Comparison of ENCODE assay signal across 15 cellular contexts in the genomic region with DNA sequence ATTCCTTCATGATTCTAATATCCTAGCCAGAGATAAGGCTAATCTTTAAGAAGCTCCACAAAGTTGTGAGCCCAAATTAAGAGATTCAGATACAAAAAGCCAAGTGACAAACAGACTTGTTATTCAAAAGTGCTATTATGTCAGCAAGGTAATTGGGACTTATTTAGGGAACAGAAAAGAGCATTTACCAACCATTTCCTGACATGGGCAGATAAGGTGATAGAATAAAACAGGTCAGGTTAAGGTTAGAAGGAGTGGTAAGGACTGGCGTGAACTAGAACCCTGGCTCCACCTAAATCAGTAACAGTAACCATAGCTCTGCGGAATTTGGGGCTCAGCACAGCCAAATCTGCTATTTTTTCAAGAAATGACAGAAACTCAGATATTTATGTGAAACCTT. TPM values are rescaled to one million over a fixed set of nuclear protein-coding genes. Genes with fewer than 3 reads are reported as not detected.
DNase-seq lines count a peak whose midpoint lies in the region; ATAC-seq and FAIRE-seq lines count a peak whose summit lies in the region.
"Had no signal": no experiment of that assay in that cellular context is flagged by ENCODE, and none has a peak within 500 bp of the region (broad histone marks: within the 10 kb centered on the region; RNA-seq: fewer than 3 reads in every experiment).

No MANE protein-coding gene starts in this region.

- H3K27me3 ChIP-seq in CD4-positive, CD25-positive, alpha-beta regulatory T cell (ENCODE audit: control insufficient read depth, insufficient read depth, low read length): no peaks in the 10 kb centered on the region
- H3K27me3 ChIP-seq: SJSA1 had no signal

- no peak for ATAC-seq in CD4-positive, CD25-positive, alpha-beta regulatory T cell (ENCODE audit: low read depth in 2 of 2)
- no peak for ATAC-seq in natural killer cell treated with Interleukin-12 subunit alpha and Interleukin-12 subunit beta and Interleukin-15 and Interleukin-18, amount 100 ng/mL, for 72 hours

- no peaks in the 10 kb centered on the region for H3K9me3 ChIP-seq in CD4-positive, CD25-positive, alpha-beta regulatory T cell (ENCODE audit: control insufficient read depth in 2 of 2, low read length in 2 of 2)
- H3K9me3 ChIP-seq: SJSA1 had no signal

- no peaks in the 10 kb centered on the region for H3K27me3 Mint-ChIP-seq in CD4-positive, CD25-positive, alpha-beta regulatory T cell
- no peaks in the 10 kb centered on the region for H3K27me3 Mint-ChIP-seq in activated T-helper 2 cell treated with anti-CD3 and anti-CD28 coated beads, Interferon-gamma antibody, Interleukin-2, Interleukin-4, amounts not matched to agents 10 μg/mL and 5 μg/mL and 100 μg/mL, durations not matched to agents 14 hours and 24 hours and 36 hours (ENCODE audit: low read depth)
- no peaks in the 10 kb centered on the region for H3K27me3 Mint-ChIP-seq in natural killer cell treated with Interleukin-12 subunit alpha and Interleukin-12 subunit beta and Interleukin-15 and Interleukin-18, amount 100 ng/mL, for 72 hours

- DNase-seq in CD4-positive, CD25-positive, alpha-beta regulatory T cell: no peak
- DNase-seq in HT-29 (ENCODE audit: low spot score) (peak; percentile 42), C1 segment of cervical spinal cord (lab: John Stamatoyannopoulos, UW) (no peak), HTR-8/SVneo (ENCODE audit: insufficient read length, low spot score) (no peak), NCI-H1417 treated with DMSO at 0.1 percent for 48 hours (lab: John Stamatoyannopoulos, UW) (no peak)
- no peak for DNase-seq in activated T-helper 2 cell treated with anti-CD3 and anti-CD28 coated beads, Interferon-gamma antibody, Interleukin-2, Interleukin-4, amounts not matched to agents 10 μg/mL and 5 μg/mL and 100 μg/mL, durations not matched to agents 14 hours and 24 hours and 36 hours (ENCODE audit: low spot score)
- DNase-seq in natural killer cell treated with Interleukin-12 subunit alpha and Interleukin-12 subunit beta and Interleukin-15 and Interleukin-18, amount 100 ng/mL, for 72 hours (ENCODE audit: low spot score): no peak
- DNase-seq in activated CD4-positive, CD25-positive, alpha-beta regulatory T cell treated with anti-CD3 and anti-CD28 coated beads, Interleukin-2, amount 50 U/mL, for 72 hours: no peak
- DNase-seq: activated T-cell treated with anti-CD3 and anti-CD28 coated beads, Interleukin-2, amount 50 U/mL, for 4 hours; GDM1; KBM-7 had no signal

- no peak overlapping the region for H3K27ac Mint-ChIP-seq in CD4-positive, CD25-positive, alpha-beta regulatory T cell
- H3K27ac Mint-ChIP-seq in activated T-helper 2 cell treated with anti-CD3 and anti-CD28 coated beads, Interferon-gamma antibody, Interleukin-2, Interleukin-4, amounts not matched to agents 10 μg/mL and 5 μg/mL and 100 μg/mL, durations not matched to agents 14 hours and 24 hours and 36 hours: peak overlapping the region; percentile 16
- peak overlapping the region; percentile 78 to 92 for H3K27ac Mint-ChIP-seq in natural killer cell treated with Interleukin-12 subunit alpha and Interleukin-12 subunit beta and Interleukin-15 and Interleukin-18, amount 100 ng/mL, for 72 hours
- H3K27ac Mint-ChIP-seq: WTC11 had no signal

- intact Hi-C loops in activated T-helper 2 cell treated with anti-CD3 and anti-CD28 coated beads, Interferon-gamma antibody, Interleukin-2, Interleukin-4, amounts not matched to agents 10 μg/mL and 5 μg/mL and 100 μg/mL, durations not matched to agents 14 hours and 24 hours and 36 hours (cut with micrococcal nuclease): loop anchor here (5.0 kb wide), 3 partner anchors 34 to 1101 kb away; a partner anchor contains a TSS

- H3K4me1 Mint-ChIP-seq in CD4-positive, CD25-positive, alpha-beta regulatory T cell: peaks cover 15 to 50% (median 37%) of the 10 kb centered on the region in 4 donors
- peaks cover 73% of the 10 kb centered on the region for H3K4me1 Mint-ChIP-seq in activated T-helper 2 cell treated with anti-CD3 and anti-CD28 coated beads, Interferon-gamma antibody, Interleukin-2, Interleukin-4, amounts not matched to agents 10 μg/mL and 5 μg/mL and 100 μg/mL, durations not matched to agents 14 hours and 24 hours and 36 hours (ENCODE audit: low read depth)
- peaks cover 65 to 70% of the 10 kb centered on the region in 2 donors for H3K4me1 Mint-ChIP-seq in natural killer cell treated with Interleukin-12 subunit alpha and Interleukin-12 subunit beta and Interleukin-15 and Interleukin-18, amount 100 ng/mL, for 72 hours (ENCODE audit: low read depth in 2 of 2)

- peak overlapping the region in 3 of 4 donors; percentile 22 to 39 (median 38) for H3K4me3 Mint-ChIP-seq in CD4-positive, CD25-positive, alpha-beta regulatory T cell
- no peak overlapping the region for H3K4me3 Mint-ChIP-seq in activated T-helper 2 cell treated with anti-CD3 and anti-CD28 coated beads, Interferon-gamma antibody, Interleukin-2, Interleukin-4, amounts not matched to agents 10 μg/mL and 5 μg/mL and 100 μg/mL, durations not matched to agents 14 hours and 24 hours and 36 hours (ENCODE audit: low read depth)
- H3K4me3 Mint-ChIP-seq in natural killer cell treated with Interleukin-12 subunit alpha and Interleukin-12 subunit beta and Interleukin-15 and Interleukin-18, amount 100 ng/mL, for 72 hours: peak overlapping the region; percentile 56
- H3K4me3 Mint-ChIP-seq: WTC11 had no signal

- peaks cover 25% of the 10 kb centered on the region for H3K4me1 ChIP-seq in CD4-positive, CD25-positive, alpha-beta regulatory T cell (ENCODE audit: control insufficient read depth, insufficient read depth, low read length, poor library complexity, severe bottlenecking)

- H3K36me3 Mint-ChIP-seq in CD4-positive, CD25-positive, alpha-beta regulatory T cell: no peaks in the 10 kb centered on the region
- H3K36me3 Mint-ChIP-seq in activated T-helper 2 cell treated with anti-CD3 and anti-CD28 coated beads, Interferon-gamma antibody, Interleukin-2, Interleukin-4, amounts not matched to agents 10 μg/mL and 5 μg/mL and 100 μg/mL, durations not matched to agents 14 hours and 24 hours and 36 hours (ENCODE audit: low read depth): peaks cover 8% of the 10 kb centered on the region
- H3K36me3 Mint-ChIP-seq in natural killer cell treated with Interleukin-12 subunit alpha and Interleukin-12 subunit beta and Interleukin-15 and Interleukin-18, amount 100 ng/mL, for 72 hours: peaks cover 5% of the 10 kb centered on the region

- H3K36me3 ChIP-seq in CD4-positive, CD25-positive, alpha-beta regulatory T cell (ENCODE audit: control insufficient read depth, insufficient read depth, low read length): no peaks in the 10 kb centered on the region
- H3K36me3 ChIP-seq: SJSA1 had no signal

- H3K4me3 ChIP-seq in CD4-positive, CD25-positive, alpha-beta regulatory T cell (ENCODE audit: low read depth, low read length): no peak overlapping the region
- H3K4me3 ChIP-seq: SJSA1 had no signal

- FAIRE-seq in HTR-8/SVneo (lab: Jason Lieb, UNC): no peak
- FAIRE-seq: frontal cortex had no signal

- H3K9me3 Mint-ChIP-seq in CD4-positive, CD25-positive, alpha-beta regulatory T cell: no peaks in the 10 kb centered on the region
- peaks cover 8% of the 10 kb centered on the region for H3K9me3 Mint-ChIP-seq in activated T-helper 2 cell treated with anti-CD3 and anti-CD28 coated beads, Interferon-gamma antibody, Interleukin-2, Interleukin-4, amounts not matched to agents 10 μg/mL and 5 μg/mL and 100 μg/mL, durations not matched to agents 14 hours and 24 hours and 36 hours
- H3K9me3 Mint-ChIP-seq in natural killer cell treated with Interleukin-12 subunit alpha and Interleukin-12 subunit beta and Interleukin-15 and Interleukin-18, amount 100 ng/mL, for 72 hours: no peaks in the 10 kb centered on the region
- H3K9me3 Mint-ChIP-seq: activated T-cell treated with anti-CD3 and anti-CD28 coated beads, Interleukin-2, amount 50 U/mL, for 4 hours had no signal

- H3K27ac ChIP-seq in CD4-positive, CD25-positive, alpha-beta regulatory T cell (ENCODE audit: insufficient read depth, low read length, poor library complexity, severe bottlenecking): no peak overlapping the region
- H3K27ac ChIP-seq: SJSA1 had no signal

RNA-seq across cellular contexts. Expression of a gene that starts 10.0 kb away (rescaled TPM):
- total RNA-seq in CD4-positive, CD25-positive, alpha-beta regulatory T cell: 8.7 TPM
- 10 to 100 TPM in 1 of 4 donors, 1 to 10 TPM in 3; 5.3 to 10.0 (median 7.8) TPM for polyA plus RNA-seq in CD4-positive, CD25-positive, alpha-beta regulatory T cell
- 75.8 and 85.6 TPM in 2 replicates for total RNA-seq in HT-29 (2014; rRNA removed; shearing (Covaris generic))
- 21.1 and 25.3 TPM in 2 replicates for total RNA-seq in activated T-helper 2 cell treated with anti-CD3 and anti-CD28 coated beads, Interferon-gamma antibody, Interleukin-2, Interleukin-4, amounts not matched to agents 10 μg/mL and 5 μg/mL and 100 μg/mL, durations not matched to agents 14 hours and 24 hours and 36 hours
- total RNA-seq in natural killer cell treated with Interleukin-12 subunit alpha and Interleukin-12 subunit beta and Interleukin-15 and Interleukin-18, amount 100 ng/mL, for 72 hours: 10 to 100 TPM; 17.7 to 28.0 TPM

RNA-seq across cellular contexts. Expression of a gene that starts 47.8 kb away (rescaled TPM):
- total RNA-seq in CD4-positive, CD25-positive, alpha-beta regulatory T cell: not detected
- polyA plus RNA-seq in CD4-positive, CD25-positive, alpha-beta regulatory T cell: under 1 TPM in 2 of 4 donors, not detected in 2; 0.14 to 0.49 TPM
- total RNA-seq in HT-29 (2014; rRNA removed; shearing (Covaris generic)): not detected in 2 replicates
- not detected in 2 replicates for total RNA-seq in activated T-helper 2 cell treated with anti-CD3 and anti-CD28 coated beads, Interferon-gamma antibody, Interleukin-2, Interleukin-4, amounts not matched to agents 10 μg/mL and 5 μg/mL and 100 μg/mL, durations not matched to agents 14 hours and 24 hours and 36 hours
- not detected for total RNA-seq in natural killer cell treated with Interleukin-12 subunit alpha and Interleukin-12 subunit beta and Interleukin-15 and Interleukin-18, amount 100 ng/mL, for 72 hours
- total RNA-seq: activated T-cell treated with anti-CD3 and anti-CD28 coated beads, Interleukin-2, amount 50 U/mL, for 4 hours; frontal cortex; SJSA1; subcutaneous adipose tissue; WTC11 had no signal

Comparison
In these comparisons a context has a peak if more than half of its experiments do, and no peak if none do; other contexts are left out.
1. H3K27ac Mint-ChIP-seq: peak in activated T-helper 2 cell treated with anti-CD3 and anti-CD28 coated beads, Interferon-gamma antibody, Interleukin-2, Interleukin-4, amounts not matched to agents 10 μg/mL and 5 μg/mL and 100 μg/mL, durations not matched to agents 14 hours and 24 hours and 36 hours (single experiment) and natural killer cell treated with Interleukin-12 subunit alpha and Interleukin-12 subunit beta and Interleukin-15 and Interleukin-18, amount 100 ng/mL, for 72 hours (2 of 2); none in CD4-positive, CD25-positive, alpha-beta regulatory T cell (0 of 3).